Comparison of ENCODE assay signal across 27 cellular contexts in genomic region chr16:20137909-20138308, GRCh38.
"Had no signal": no experiment of that assay in that cellular context is flagged by ENCODE, and none has a peak within 500 bp of the region (broad histone marks: within the 10 kb centered on the region; RNA-seq: fewer than 3 reads in every experiment).

No MANE protein-coding gene starts in this region.

- H3K9me3 ChIP-seq: colonic mucosa, esophagus muscularis mucosa, esophagus squamous epithelium, gastrocnemius medialis had no signal

- H3K4me3 Mint-ChIP-seq: dendritic cell treated with granulocyte-macrophage colony-stimulating factor and Interleukin-4, amounts not matched to agents 40 ng/mL and 50 ng/mL, for 4 days; effector memory CD8-positive, alpha-beta T cell; endodermal cell had no signal

- H3K4me1 ChIP-seq: colonic mucosa, esophagus muscularis mucosa, esophagus squamous epithelium, foreskin keratinocyte, gastrocnemius medialis, gastroesophageal sphincter, heart left ventricle, heart right ventricle had no signal

- H3K27ac ChIP-seq: colonic mucosa, coronary artery, dorsolateral prefrontal cortex, epithelial cell of prostate, esophagus muscularis mucosa, esophagus squamous epithelium, foreskin keratinocyte, gastrocnemius medialis, gastroesophageal sphincter, heart left ventricle, heart right ventricle had no signal

- ATAC-seq: effector memory CD8-positive, alpha-beta T cell; foreskin keratinocyte; gastrocnemius medialis; gastroesophageal sphincter; heart left ventricle; heart right ventricle had no signal

- H3K27me3 ChIP-seq: colonic mucosa, foreskin keratinocyte, gastrocnemius medialis had no signal

- FAIRE-seq: colon, endometrium, endothelial cell of umbilical vein, frontal cortex had no signal

- DNase-seq: colonic mucosa; cortex of kidney; dermis blood vessel endothelial cell; dorsolateral prefrontal cortex; effector CD4-positive, alpha-beta T cell; effector CD8-positive, alpha-beta T cell; effector memory CD4-positive, alpha-beta T cell; effector memory CD8-positive, alpha-beta T cell; endodermal cell; erythroblast; esophagus squamous epithelium; foreskin fibroblast; foreskin melanocyte; gastrocnemius medialis; glutamatergic neuron; heart left ventricle; heart right ventricle had no signal

- H3K9me3 Mint-ChIP-seq: dendritic cell treated with granulocyte-macrophage colony-stimulating factor and Interleukin-4, amounts not matched to agents 40 ng/mL and 50 ng/mL, for 4 days; endodermal cell had no signal

- H3K27me3 Mint-ChIP-seq: dendritic cell treated with granulocyte-macrophage colony-stimulating factor and Interleukin-4, amounts not matched to agents 40 ng/mL and 50 ng/mL, for 4 days had no signal

- H3K4me3 ChIP-seq: colonic mucosa, coronary artery, dorsolateral prefrontal cortex, esophagus muscularis mucosa, esophagus squamous epithelium, gastrocnemius medialis, gastroesophageal sphincter, heart left ventricle, heart right ventricle had no signal

- H3K27ac Mint-ChIP-seq: dendritic cell treated with granulocyte-macrophage colony-stimulating factor and Interleukin-4, amounts not matched to agents 40 ng/mL and 50 ng/mL, for 4 days; effector memory CD8-positive, alpha-beta T cell; endodermal cell had no signal

- H3K36me3 ChIP-seq: colonic mucosa, esophagus muscularis mucosa, esophagus squamous epithelium, gastrocnemius medialis, gastroesophageal sphincter, heart left ventricle, heart right ventricle had no signal
